In the genomic region with DNA sequence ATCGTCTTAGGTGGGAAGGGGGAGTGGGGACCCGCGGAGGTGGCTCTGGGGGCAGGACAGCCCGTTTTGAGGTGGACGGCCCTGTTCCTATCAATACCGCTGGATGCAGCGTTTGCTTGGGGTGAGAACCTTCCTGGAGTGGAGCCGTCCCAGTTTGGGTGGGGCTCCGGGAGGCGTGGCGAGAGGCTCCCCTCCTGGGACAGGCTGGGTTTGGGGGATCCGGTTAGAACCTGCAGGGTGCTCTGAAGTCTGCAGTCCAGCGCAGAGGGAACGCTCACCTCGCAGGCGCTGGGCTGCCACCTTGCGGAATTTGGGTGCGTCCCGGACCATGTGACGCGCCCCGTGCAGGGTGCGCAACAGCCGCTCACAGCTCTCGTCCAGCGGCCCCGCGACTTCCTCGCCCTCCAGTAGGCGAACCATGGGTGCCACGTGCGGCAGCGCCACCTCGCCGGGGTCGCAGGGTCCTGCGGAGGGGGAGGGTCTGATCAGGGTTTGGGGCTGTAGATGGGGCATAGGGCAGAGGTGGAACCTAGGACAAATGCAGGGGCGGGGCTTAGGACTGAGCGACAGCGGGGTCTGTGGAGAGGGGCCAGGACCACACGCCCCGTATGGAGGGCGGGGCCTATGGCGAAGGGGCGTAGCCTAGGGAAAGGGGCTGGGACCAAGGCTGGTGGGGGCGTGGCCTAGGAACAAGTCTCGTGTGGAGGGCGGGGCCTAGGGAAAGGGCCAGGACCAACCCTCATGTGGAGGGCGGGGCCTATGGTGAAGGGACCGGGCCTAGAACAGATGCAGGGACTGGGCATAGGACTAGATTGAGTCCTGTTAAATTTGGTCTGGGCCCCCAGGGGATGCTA, we compare ENCODE assay signal across 8 cellular contexts. TPM values are rescaled to one million over a fixed set of nuclear protein-coding genes. Genes with fewer than 3 reads are reported as not detected.
A peak's percentile ranks its signal among the peaks of the same experiment; 100 is the strongest.
DNase-seq lines count a peak whose midpoint lies in the region; ATAC-seq, FAIRE-seq and TF ChIP-seq lines count a peak whose summit lies in the region.

No MANE protein-coding gene starts in this region.

- H3K4me1 ChIP-seq in BLaER1, result peaks cover 34% of the 10 kb centered on the region
- no peaks in the 10 kb centered on the region for H3K4me1 ChIP-seq in body of pancreas
- H3K4me1 ChIP-seq in keratinocyte (ENCODE audit: control insufficient read depth, extremely low read depth, insufficient read depth, low read length), result no peaks in the 10 kb centered on the region

- intact Hi-C loops in body of pancreas (cut with DNase I), result no loop called here

- no peak for TF ChIP-seq POLR2A in body of pancreas (IDR thresholded peaks at IDR 0.05)

- peaks cover 38% of the 10 kb centered on the region for H3K36me3 ChIP-seq in BLaER1
- H3K36me3 ChIP-seq in body of pancreas (replicated peaks in 1 of 2; ENCODE audit: insufficient read depth in 1 of 2, low read depth in 2 of 2), result peaks cover 5 to 11% of the 10 kb centered on the region in 2 donors
- H3K36me3 ChIP-seq in keratinocyte (ENCODE audit: control insufficient read depth in 2 of 2, extremely low read depth in 1 of 2, insufficient read depth in 2 of 2, low read length in 2 of 2), result peaks cover 35 to 43% of the 10 kb centered on the region in 2 experiments

- peak; percentile 64 for ATAC-seq in GM19328 (IDR thresholded peaks at IDR 0.05; ENCODE audit: unreplicated experiment)
- peak; percentile 78 for ATAC-seq in HG03439 (IDR thresholded peaks at IDR 0.05; ENCODE audit: unreplicated experiment)
- ATAC-seq in body of pancreas, result peak; percentile 37

- H3K9ac ChIP-seq in BLaER1, result peak overlapping the region; percentile 74
- peak overlapping the region; percentile 33 for H3K9ac ChIP-seq in keratinocyte (ENCODE audit: control insufficient read depth, extremely low read depth, insufficient read depth, low read length)

- H3K79me2 ChIP-seq in keratinocyte (ENCODE audit: control insufficient read depth, insufficient read depth, low read length), result no peaks in the 10 kb centered on the region

- H3K9me3 ChIP-seq in BLaER1 (no peaks in the 10 kb centered on the region), body of pancreas (no peaks in the 10 kb centered on the region), keratinocyte (ENCODE audit: control insufficient read depth, low read depth, low read length) (no peaks in the 10 kb centered on the region)

- peak overlapping the region; percentile 93 for H3K4me2 ChIP-seq in BLaER1
- no peak overlapping the region for H3K4me2 ChIP-seq in keratinocyte (ENCODE audit: control insufficient read depth, extremely low read depth, insufficient read depth, low read depth, low read length)

- 59 to 79% methylated on average over 25 to 44 of the region's 50 CpGs for WGBS in body of pancreas, 2 donors

- peak overlapping the region; percentile 67 for H3K4me3 ChIP-seq in BLaER1
- no peak overlapping the region for H3K4me3 ChIP-seq in body of pancreas
- no peak overlapping the region for H3K4me3 ChIP-seq in keratinocyte (ENCODE audit: control insufficient read depth in 2 of 3, extremely low read depth in 1 of 3, insufficient read depth in 2 of 3, low read depth in 1 of 3, low read length in 3 of 3)

- peak in 2 of 7 experiments; percentile 19 to 44 for TF ChIP-seq CTCF in body of pancreas (IDR thresholded peaks at IDR 0.05)
- TF ChIP-seq CTCF in keratinocyte (optimal IDR thresholded peaks at IDR 0.05 in 1 of 3, IDR thresholded peaks at IDR 0.05 in 1 of 3, conservative IDR thresholded peaks at IDR 0.05 in 1 of 3; ENCODE audit: extremely low read depth in 1 of 3, insufficient read depth in 2 of 3, low read length in 3 of 3), result peak in 2 of 3 experiments; percentile 34 to 62

- DNase-seq in T-helper 22 cell (ENCODE audit: low read depth) (peak; percentile 63), body of pancreas (peak; percentile 57 to 68 (median 66)), keratinocyte (ENCODE audit: low read depth, low spot score) (no peak), GDM1 (lab: John Stamatoyannopoulos, UW) (no peak)
- peak; percentile 82 to 87 for DNase-seq in stimulated activated CD4-positive, alpha-beta T cell treated with anti-CD3 and anti-CD28 coated beads, Interleukin-2, amount 100 ng/mL, for 48 hours

- dilution Hi-C loops in keratinocyte (cut with MboI; ENCODE audit: extremely low pct_ligation_motif_present, low sequenced_read_pairs), result no loop called here

- H2AFZ ChIP-seq in keratinocyte (ENCODE audit: control insufficient read depth, low read length), result no peak overlapping the region

- no peaks in the 10 kb centered on the region for H3K9me1 ChIP-seq in keratinocyte (ENCODE audit: control insufficient read depth, extremely low read depth, insufficient read depth, low read length)

- peak; percentile 23 for FAIRE-seq in keratinocyte (lab: Jason Lieb, UNC)

- H3K27ac ChIP-seq in BLaER1 (peak overlapping the region; percentile 65), body of pancreas (peak overlapping the region in 1 of 4 donors; percentile 41), keratinocyte (ENCODE audit: control insufficient read depth, insufficient read depth, low read length) (peak overlapping the region; percentile 64)

- H4K20me1 ChIP-seq in BLaER1 (no peaks in the 10 kb centered on the region), keratinocyte (ENCODE audit: control insufficient read depth, extremely low read depth, insufficient read depth, low read length) (peaks cover 12% of the 10 kb centered on the region)

- H3K27me3 ChIP-seq in BLaER1 (no peaks in the 10 kb centered on the region), body of pancreas (no peaks in the 10 kb centered on the region), keratinocyte (ENCODE audit: control insufficient read depth, extremely low read depth, insufficient read depth, low read length) (no peaks in the 10 kb centered on the region)

RNA-seq across cellular contexts. Expression of gene SH2D3A, which starts 13.8 kb away (rescaled TPM):
- 10 to 100 TPM; 18.4 to 60.0 TPM for total RNA-seq in body of pancreas
- polyA plus RNA-seq in keratinocyte, result 24.9 to 28.9 TPM (median 28.2 TPM) in 3 replicates
- polyA plus RNA-seq in keratinocyte (2011; ENCODE audit: low read depth), result 5.8 TPM
- polyA plus RNA-seq in keratinocyte (2011; cell fraction: cytosol; rRNA removed), result 16.7 and 24.9 TPM in 2 replicates
- polyA plus RNA-seq in keratinocyte (2011; cell fraction: nucleus; rRNA removed), result 42.9 and 53.1 TPM in 2 replicates
- 25.3 and 44.5 TPM in 2 replicates for polyA plus RNA-seq in keratinocyte (2012; ENCODE audit: low replicate concordance)
- 21.6 to 72.1 TPM (median 22.1 TPM) in 3 replicates for polyA minus RNA-seq in keratinocyte
- polyA minus RNA-seq in keratinocyte (2011; cell fraction: cytosol; rRNA and poly(A)+ RNA removed), result 30.5 TPM
- polyA minus RNA-seq in keratinocyte (2011; cell fraction: nucleus; rRNA and poly(A)+ RNA removed), result 22.8 and 24.2 TPM in 2 replicates

RNA-seq across cellular contexts. Expression of gene TRIP10, which starts 13.9 kb away (rescaled TPM):
- total RNA-seq in body of pancreas, result 10 to 100 TPM; 23.1 to 31.9 TPM
- polyA plus RNA-seq in keratinocyte, result 34.8 to 43.8 TPM (median 36.2 TPM) in 3 replicates
- 345 TPM for polyA plus RNA-seq in keratinocyte (2011; ENCODE audit: low read depth)
- polyA plus RNA-seq in keratinocyte (2011; cell fraction: cytosol; rRNA removed), result 25.0 and 39.1 TPM in 2 replicates
- 69.1 and 80.5 TPM in 2 replicates for polyA plus RNA-seq in keratinocyte (2011; cell fraction: nucleus; rRNA removed)
- 54.1 and 65.1 TPM in 2 replicates for polyA plus RNA-seq in keratinocyte (2012; ENCODE audit: low replicate concordance)
- polyA minus RNA-seq in keratinocyte, result 18.9 to 22.5 TPM (median 19.9 TPM) in 3 replicates
- polyA minus RNA-seq in keratinocyte (2011; cell fraction: cytosol; rRNA and poly(A)+ RNA removed), result 22.1 TPM
- polyA minus RNA-seq in keratinocyte (2011; cell fraction: nucleus; rRNA and poly(A)+ RNA removed), result 13.6 and 20.2 TPM in 2 replicates

RNA-seq across cellular contexts. Expression of gene GPR108, which starts 16.0 kb away (rescaled TPM):
- 10 to 100 TPM; 68.2 to 75.8 TPM for total RNA-seq in body of pancreas
- polyA plus RNA-seq in keratinocyte, result 57.7 to 89.8 TPM (median 62.9 TPM) in 3 replicates
- polyA plus RNA-seq in keratinocyte (2011; ENCODE audit: low read depth), result 64.3 TPM
- 60.4 and 78.6 TPM in 2 replicates for polyA plus RNA-seq in keratinocyte (2011; cell fraction: cytosol; rRNA removed)
- polyA plus RNA-seq in keratinocyte (2011; cell fraction: nucleus; rRNA removed), result 146 and 171 TPM in 2 replicates
- polyA plus RNA-seq in keratinocyte (2012; ENCODE audit: low replicate concordance), result 54.0 and 68.0 TPM in 2 replicates
- polyA minus RNA-seq in keratinocyte, result 66.7 to 196 TPM (median 116 TPM) in 3 replicates
- polyA minus RNA-seq in keratinocyte (2011; cell fraction: cytosol; rRNA and poly(A)+ RNA removed), result 98.4 TPM
- 70.3 and 72.8 TPM in 2 replicates for polyA minus RNA-seq in keratinocyte (2011; cell fraction: nucleus; rRNA and poly(A)+ RNA removed)

RNA-seq across cellular contexts. Expression of gene VAV1, which starts 19.1 kb away (rescaled TPM):
- 1 to 10 TPM; 1.3 to 5.6 TPM for total RNA-seq in body of pancreas
- polyA plus RNA-seq in keratinocyte, result 0.42 to 0.61 TPM (median 0.50 TPM) in 3 replicates
- polyA plus RNA-seq in keratinocyte (2011; ENCODE audit: low read depth), result 0.76 TPM
- 0.36 and 0.43 TPM in 2 replicates for polyA plus RNA-seq in keratinocyte (2011; cell fraction: cytosol; rRNA removed)
- polyA plus RNA-seq in keratinocyte (2011; cell fraction: nucleus; rRNA removed), result 0.41 and 0.50 TPM in 2 replicates
- polyA plus RNA-seq in keratinocyte (2012; ENCODE audit: low replicate concordance), result 0.51 and 0.84 TPM in 2 replicates
- polyA minus RNA-seq in keratinocyte, result 0.30 to 1.5 TPM in 2 of 3 replicates, not detected in the other
- not detected for polyA minus RNA-seq in keratinocyte (2011; cell fraction: cytosol; rRNA and poly(A)+ RNA removed)
- 0.84 and 1.3 TPM in 2 replicates for polyA minus RNA-seq in keratinocyte (2011; cell fraction: nucleus; rRNA and poly(A)+ RNA removed)

RNA-seq across cellular contexts. Expression of gene C3, which starts 33.0 kb away (rescaled TPM):
- 100 to 1,000 TPM; 320 to 382 TPM for total RNA-seq in body of pancreas
- polyA plus RNA-seq in keratinocyte, result 10.7 to 85.7 TPM (median 14.8 TPM) in 3 replicates
- polyA plus RNA-seq in keratinocyte (2011; ENCODE audit: low read depth), result 3.3 TPM
- 17.7 and 21.0 TPM in 2 replicates for polyA plus RNA-seq in keratinocyte (2011; cell fraction: cytosol; rRNA removed)
- 111 and 120 TPM in 2 replicates for polyA plus RNA-seq in keratinocyte (2011; cell fraction: nucleus; rRNA removed)
- polyA plus RNA-seq in keratinocyte (2012; ENCODE audit: low replicate concordance), result 3.5 and 17.2 TPM in 2 replicates
- polyA minus RNA-seq in keratinocyte, result 14.0 to 151 TPM (median 61.4 TPM) in 3 replicates
- 83.1 TPM for polyA minus RNA-seq in keratinocyte (2011; cell fraction: cytosol; rRNA and poly(A)+ RNA removed)
- 68.7 and 86.2 TPM in 2 replicates for polyA minus RNA-seq in keratinocyte (2011; cell fraction: nucleus; rRNA and poly(A)+ RNA removed)

Comparison
In these comparisons a context has a peak if more than half of its experiments do, and no peak if none do; other contexts are left out.
1. DNase-seq: peak in T-helper 22 cell (single experiment), body of pancreas (4 of 4) and stimulated activated CD4-positive, alpha-beta T cell treated with anti-CD3 and anti-CD28 coated beads, Interleukin-2, amount 100 ng/mL, for 48 hours (2 of 2); none in keratinocyte (single experiment) and GDM1 (single experiment).
2. Peak in every context shown above with its lines, with median percentiles within 50 percentile points of each other: ATAC-seq.